Comparison of ENCODE assay signal across 8 cellular contexts in genomic region chr1:56526571-56527174, GRCh38. TPM values are rescaled to one million over a fixed set of nuclear protein-coding genes. Genes with fewer than 3 reads are reported as not detected.
DNase-seq lines count a peak whose midpoint lies in the region; ATAC-seq, FAIRE-seq and TF ChIP-seq lines count a peak whose summit lies in the region.

No MANE protein-coding gene starts in this region.

- DNase-seq in CD1c-positive myeloid dendritic cell (ENCODE audit: extremely low spot score) (peak; percentile 51), astrocyte (ENCODE audit: low read depth) (peak; percentile 34), NCI-H1417 treated with DMSO at 0.1 percent for 48 hours (lab: John Stamatoyannopoulos, UW) (no peak), GM03348 (ENCODE audit: low spot score) (no peak), ecto neural progenitor cell (ENCODE audit: low spot score) (no peak)
- DNase-seq in stimulated activated naive CD4-positive, alpha-beta T cell (lab: John Stamatoyannopoulos, UW), result no peak

- ATAC-seq in GM19351 (IDR thresholded peaks at IDR 0.05; ENCODE audit: unreplicated experiment) (peak; percentile 67), HG03108 (IDR thresholded peaks at IDR 0.05; ENCODE audit: unreplicated experiment) (peak; percentile 53)

- no peak overlapping the region for H3K27ac Mint-ChIP-seq in astrocyte (ENCODE audit: unreplicated experiment)

- H3K9ac ChIP-seq in astrocyte (ENCODE audit: low read length), result no peak overlapping the region

- no peaks in the 10 kb centered on the region for H3K36me3 Mint-ChIP-seq in astrocyte (ENCODE audit: low read depth, unreplicated experiment)

- no peak overlapping the region for H3K4me3 Mint-ChIP-seq in astrocyte (ENCODE audit: unreplicated experiment)

- FAIRE-seq in astrocyte (lab: Jason Lieb, UNC), result no peak

- H3K4me3 ChIP-seq in astrocyte (ENCODE audit: insufficient read depth, low read depth, low read length), result no peak overlapping the region

- H3K79me2 ChIP-seq in astrocyte (ENCODE audit: insufficient read depth, low read length), result peaks cover 7% of the 10 kb centered on the region

- H3K27me3 Mint-ChIP-seq in astrocyte (ENCODE audit: low read depth, unreplicated experiment), result peaks cover 10% of the 10 kb centered on the region

- no peak overlapping the region for H3K27ac ChIP-seq in astrocyte (ENCODE audit: low read depth, low read length)

- H4K20me1 ChIP-seq in astrocyte (ENCODE audit: insufficient read depth, low read length), result peaks cover 28% of the 10 kb centered on the region

- peaks cover 8% of the 10 kb centered on the region for H3K36me3 ChIP-seq in astrocyte (ENCODE audit: insufficient read depth, low read length)

- H2AFZ ChIP-seq in astrocyte (ENCODE audit: low read depth, low read length), result no peak overlapping the region

- no peaks in the 10 kb centered on the region for H3K9me3 ChIP-seq in astrocyte (ENCODE audit: insufficient read depth, low read depth, low read length)

- peaks cover 12% of the 10 kb centered on the region for H3K4me1 ChIP-seq in astrocyte (ENCODE audit: insufficient read depth, low read length)

- H3K9me3 Mint-ChIP-seq in astrocyte (ENCODE audit: unreplicated experiment), result no peaks in the 10 kb centered on the region

- H3K27me3 ChIP-seq in astrocyte (ENCODE audit: insufficient read depth, low read length), result no peaks in the 10 kb centered on the region

- H3K4me2 ChIP-seq in astrocyte (ENCODE audit: low read length), result no peak overlapping the region

- TF ChIP-seq CTCF in astrocyte (IDR thresholded peaks at IDR 0.05; ENCODE audit: insufficient read depth, low read depth, low read length), result no peak

- peaks cover 12% of the 10 kb centered on the region for H3K4me1 Mint-ChIP-seq in astrocyte (ENCODE audit: low read depth, unreplicated experiment)

RNA-seq across cellular contexts. Expression of gene PLPP3, which starts 52.7 kb away (rescaled TPM):
- total RNA-seq in astrocyte, result 1.2 and 2.2 TPM in 2 replicates

Comparison
In these comparisons a context has a peak if more than half of its experiments do, and no peak if none do; other contexts are left out.
1. DNase-seq: peak in CD1c-positive myeloid dendritic cell (single experiment) and astrocyte (single experiment); none in NCI-H1417 treated with DMSO at 0.1 percent for 48 hours (single experiment), GM03348 (single experiment), ecto neural progenitor cell (single experiment) and stimulated activated naive CD4-positive, alpha-beta T cell (0 of 6).